Comparison of ENCODE assay signal across 22 cellular contexts in genomic region chr15:52259503-52259902, GRCh38.
"Had no signal": no experiment of that assay in that cellular context is flagged by ENCODE, and none has a peak within 500 bp of the region (broad histone marks: within the 10 kb centered on the region; RNA-seq: fewer than 3 reads in every experiment).

No MANE protein-coding gene starts in this region.

- H3K4me3 Mint-ChIP-seq: activated CD4-positive, alpha-beta memory T cell treated with anti-CD3 and anti-CD28 coated beads, Interleukin-2, amount 10 ng/mL, durations not matched to agents 7 days and 5 days; activated CD4-positive, alpha-beta T cell treated with anti-CD3 and anti-CD28 coated beads, Interleukin-2, amount 10 ng/mL, durations not matched to agents 24 days and 14 days; activated T-helper 17 cell treated with anti-CD3 and anti-CD28 coated beads, Interleukin-2, amount 50 U/mL, for 72 hours; endodermal cell; nephron had no signal

- H3K4me2 ChIP-seq: smooth muscle cell had no signal

- ATAC-seq: activated CD4-positive, CD25-positive, alpha-beta regulatory T cell treated with anti-CD3 and anti-CD28 coated beads, Interleukin-2, amount 50 U/mL, for 24 hours; activated naive CD4-positive, alpha-beta T cell treated with anti-CD3 and anti-CD28 coated beads, Interleukin-2, amount 50 U/mL, for 72 hours; activated T-helper 17 cell treated with anti-CD3 and anti-CD28 coated beads, Interleukin-2, amount 50 U/mL, for 72 hours; gastrocnemius medialis; left lung; sciatic nerve; stimulated activated naive CD8-positive, alpha-beta T cell treated with anti-CD3 and anti-CD28 coated beads, Interleukin-15, Interleukin-2, amounts not matched to agents 100 U/mL and 50 U/mL, for 24 hours had no signal

- H3K27me3 ChIP-seq: esophagus squamous epithelium, gastrocnemius medialis, left lung, thyroid gland had no signal

- H3K27ac ChIP-seq: coronary artery, esophagus squamous epithelium, gastrocnemius medialis, left lung had no signal

- H3K27ac Mint-ChIP-seq: activated CD4-positive, alpha-beta memory T cell treated with anti-CD3 and anti-CD28 coated beads, Interleukin-2, amount 10 ng/mL, durations not matched to agents 7 days and 5 days; nephron had no signal

- DNase-seq: activated CD4-positive, alpha-beta memory T cell treated with anti-CD3 and anti-CD28 coated beads, Interleukin-2, amount 10 ng/mL, durations not matched to agents 7 days and 5 days; activated CD4-positive, alpha-beta T cell treated with anti-CD3 and anti-CD28 coated beads, Interleukin-2, amount 10 ng/mL, durations not matched to agents 24 days and 14 days; cerebellar nuclear complex; endodermal cell; esophagus squamous epithelium; gastrocnemius medialis; hippocampal formation; kidney glomerular epithelial cell; left lung; nucleus accumbens; stimulated activated CD4-positive, alpha-beta T cell treated with anti-CD3 and anti-CD28 coated beads, Interleukin-15, amount 100 ng/mL, for 24 hours; stimulated activated CD8-positive, alpha-beta memory T cell treated with anti-CD3 and anti-CD28 coated beads, Interleukin-4, amount 100 ng/mL, for 48 hours; stimulated activated naive CD8-positive, alpha-beta T cell treated with anti-CD3 and anti-CD28 coated beads, Interleukin-15, Interleukin-2, amounts not matched to agents 100 U/mL and 50 U/mL, for 24 hours; T1000; thyroid gland had no signal

- H3K36me3 ChIP-seq: gastrocnemius medialis, left lung had no signal

- H3K9me3 ChIP-seq: esophagus squamous epithelium, gastrocnemius medialis, left lung, thyroid gland had no signal

- H3K4me3 ChIP-seq: coronary artery, esophagus squamous epithelium, gastrocnemius medialis, left lung, smooth muscle cell, thyroid gland had no signal

- H3K9me3 Mint-ChIP-seq: activated CD4-positive, alpha-beta memory T cell treated with anti-CD3 and anti-CD28 coated beads, Interleukin-2, amount 10 ng/mL, durations not matched to agents 7 days and 5 days; activated CD4-positive, alpha-beta T cell treated with anti-CD3 and anti-CD28 coated beads, Interleukin-2, amount 10 ng/mL, durations not matched to agents 24 days and 14 days; activated T-helper 17 cell treated with anti-CD3 and anti-CD28 coated beads, Interleukin-2, amount 50 U/mL, for 72 hours; endodermal cell; nephron had no signal
